In the genomic region with DNA sequence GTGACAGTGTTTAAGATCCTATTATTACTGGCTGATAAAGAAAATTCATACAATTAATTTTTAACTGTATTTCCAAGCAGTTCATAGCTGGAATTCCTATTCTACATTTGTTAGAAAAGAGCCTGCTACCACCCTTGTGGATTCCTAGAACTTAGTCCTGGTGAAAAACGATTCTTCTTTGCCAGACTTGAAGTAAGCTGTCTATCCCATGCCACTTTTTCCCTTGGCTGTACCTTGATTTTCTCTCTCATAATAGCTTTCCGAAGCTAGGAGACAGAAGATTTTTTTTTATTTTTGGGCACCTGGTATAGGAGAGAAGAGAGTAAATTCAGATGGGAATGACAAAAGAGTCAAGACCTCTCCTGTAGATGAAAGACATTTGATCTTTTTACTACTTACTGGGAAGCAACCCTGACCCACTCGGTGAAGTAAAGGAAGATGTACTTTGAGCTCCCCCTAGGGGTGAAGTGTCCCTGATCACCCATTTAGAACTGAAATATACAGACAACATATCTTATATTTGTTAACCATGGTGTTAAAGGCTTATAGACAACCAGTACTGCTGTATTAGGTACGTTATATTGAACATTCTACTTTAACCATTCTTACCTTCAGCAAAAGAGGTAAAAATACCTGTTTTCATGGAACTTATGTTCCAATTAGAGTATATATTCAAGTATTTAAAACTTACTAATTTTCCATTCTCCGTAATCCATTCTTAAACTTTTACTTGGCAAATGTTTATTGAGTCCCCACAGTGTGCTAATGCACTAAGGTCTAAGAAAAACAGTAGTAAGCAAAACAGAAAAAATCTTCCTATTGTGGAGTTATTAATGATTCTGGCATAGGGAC, we compare ENCODE assay signal across 8 cellular contexts. TPM values are rescaled to one million over a fixed set of nuclear protein-coding genes. Genes with fewer than 3 reads are reported as not detected.
DNase-seq lines count a peak whose midpoint lies in the region; ATAC-seq and TF ChIP-seq lines count a peak whose summit lies in the region.

No MANE protein-coding gene starts in this region.

- intact Hi-C loops in transverse colon (cut with DNase I; ENCODE audit: low total_unique reads) = loop anchor here (10.0 kb wide), 1 partner anchor 339 kb away; no protein-coding TSS in a partner anchor

- no peak for TF ChIP-seq EP300 in transverse colon (IDR thresholded peaks at IDR 0.05; ENCODE audit: low read depth)

- H3K27ac ChIP-seq in transverse colon = no peak overlapping the region

- no peaks in the 10 kb centered on the region for H3K27me3 ChIP-seq in transverse colon

- TF ChIP-seq CTCF in transverse colon (IDR thresholded peaks at IDR 0.05) = peak; percentile 57 to 70 (median 67)

- H3K4me1 ChIP-seq in transverse colon = no peaks in the 10 kb centered on the region

- in situ Hi-C loops in transverse colon (cut with MboI; ENCODE audit: low pct_ligation_motif_present in 1 of 4, low pct_unique_long_range_greater_than_20kb in 1 of 4, low sequenced_read_pairs in 3 of 4) = loop anchor here in 1 of 4 donors (25.0 kb wide), 1 partner anchor 351 kb away; no protein-coding TSS in a partner anchor

- H3K36me3 ChIP-seq in transverse colon = peaks cover 0 to 12% (median 0%) of the 10 kb centered on the region in 4 donors

- no peak for TF ChIP-seq POLR2A in transverse colon (IDR thresholded peaks at IDR 0.05)

- peak; percentile 88 for ATAC-seq in GM21423 (IDR thresholded peaks at IDR 0.05; ENCODE audit: unreplicated experiment)

- DNase-seq in ELF-1 (ENCODE audit: low read depth, low spot score) = peak; percentile 44
- DNase-seq in HPDE6-E6E7 (ENCODE audit: extremely low spot score) = peak; percentile 22
- peak; percentile 92 for DNase-seq in OCI-M1 (lab: John Stamatoyannopoulos, UW)
- peak; percentile 5 for DNase-seq in activated T-cell treated with anti-CD3 and anti-CD28 coated beads for 48 hours (ENCODE audit: low read depth)
- DNase-seq in fibroblast of the conjunctiva (ENCODE audit: low read depth) = peak; percentile 63
- peak; percentile 37 for DNase-seq in non-pigmented ciliary epithelial cell (ENCODE audit: low read depth)
- DNase-seq in transverse colon = peak; percentile 53

- no peaks in the 10 kb centered on the region for H3K9me3 ChIP-seq in transverse colon

- no peak overlapping the region for H3K4me3 ChIP-seq in transverse colon

- 43 to 60% methylated on average over 4 to 5 of the region's 5 CpGs for WGBS in transverse colon (ENCODE audit: low coverage in 1 of 2), 2 donors

RNA-seq across cellular contexts. Expression of gene C3orf38, which starts 36.2 kb away (rescaled TPM):
- 10 to 100 TPM; 11.9 to 24.1 (median 18.3) TPM for total RNA-seq in transverse colon

RNA-seq across cellular contexts. Expression of gene ZNF654, which starts 54.5 kb away (rescaled TPM):
- total RNA-seq in transverse colon = 10 to 100 TPM in 3 of 4 donors, 1 to 10 TPM in 1; 7.2 to 16.8 (median 13.5) TPM

RNA-seq across cellular contexts. Expression of gene CGGBP1, which starts 54.7 kb away (rescaled TPM):
- 100 to 1,000 TPM in 1 of 4 donors, 10 to 100 TPM in 3; 36.7 to 264 (median 63.2) TPM for total RNA-seq in transverse colon

Comparison
In these comparisons a context has a peak if more than half of its experiments do, and no peak if none do; other contexts are left out.
1. DNase-seq: peak in every context shown above with its lines; median percentile 92 in OCI-M1; 63 in fibroblast of the conjunctiva; 53 in transverse colon; 44 in ELF-1; 37 in non-pigmented ciliary epithelial cell; 22 in HPDE6-E6E7; 5 in activated T-cell treated with anti-CD3 and anti-CD28 coated beads for 48 hours.